ENCODE assay signal across 8 cellular contexts in genomic region chr17:59372138-59372751, GRCh38. TPM values are rescaled to one million over a fixed set of nuclear protein-coding genes. Genes with fewer than 3 reads are reported as not detected.
A peak's percentile ranks its signal among the peaks of the same experiment; 100 is the strongest.
DNase-seq lines count a peak whose midpoint lies in the region; ATAC-seq and TF ChIP-seq lines count a peak whose summit lies in the region.

No MANE protein-coding gene starts in this region.

- H3K4me3 ChIP-seq in GM08714 (ENCODE audit: low read length) (peak overlapping the region; percentile 16; the same call in 1 of the 2 replicates), parathyroid adenoma (ENCODE audit: low read depth, low read length) (no peak overlapping the region)

- H3K4me2 ChIP-seq in parathyroid adenoma (ENCODE audit: low read length), result peak overlapping the region; percentile 52

- H3K27me3 Mint-ChIP-seq in T-cell, result no peaks in the 10 kb centered on the region

- no peak for TF ChIP-seq POLR2A in GM18505 (IDR thresholded peaks at IDR 0.05; ENCODE audit: borderline replicate concordance, extremely low read depth, insufficient read depth, insufficient read length)

- no peak overlapping the region for H2AFZ ChIP-seq in parathyroid adenoma

- H3K79me2 ChIP-seq in parathyroid adenoma, result peaks cover 76% of the 10 kb centered on the region

- H3K36me3 ChIP-seq in parathyroid adenoma (ENCODE audit: control insufficient read depth, insufficient read depth, low read length), result no peaks in the 10 kb centered on the region

- H3K27me3 ChIP-seq in parathyroid adenoma (ENCODE audit: control insufficient read depth, insufficient read depth, low read length), result no peaks in the 10 kb centered on the region

- no peaks in the 10 kb centered on the region for H3K9me3 Mint-ChIP-seq in T-cell

- peak; percentile 48 for ATAC-seq in HG02678 (IDR thresholded peaks at IDR 0.05; ENCODE audit: unreplicated experiment)
- no peak for ATAC-seq in T-cell (replicated peaks in 1 of 4)
- no peak for ATAC-seq in GM21825 (IDR thresholded peaks at IDR 0.05; ENCODE audit: unreplicated experiment)
- no peak for ATAC-seq in GM18505 (IDR thresholded peaks at IDR 0.05; ENCODE audit: unreplicated experiment)

- no peak for TF ChIP-seq CTCF in parathyroid adenoma (IDR thresholded peaks at IDR 0.05)

- CTCF ChIA-PET in T-cell (lab: Charles Lee), result no interaction called here

- POLR2A ChIA-PET in T-cell (lab: Charles Lee), result no interaction called here

- H3K9ac ChIP-seq in parathyroid adenoma, result no peak overlapping the region

- H3K9me3 ChIP-seq in parathyroid adenoma (ENCODE audit: control insufficient read depth, low read length), result no peaks in the 10 kb centered on the region

- no peak for DNase-seq in T-cell
- DNase-seq in fibroblast of peridontal ligament (ENCODE audit: extremely low read depth), result peak; percentile 92
- DNase-seq in central memory CD4-positive, alpha-beta T cell, result no peak

- H3K4me1 ChIP-seq in parathyroid adenoma, result peaks cover 81% of the 10 kb centered on the region

- H3K4me1 Mint-ChIP-seq in T-cell, result peaks cover 78 to 87% (median 85%) of the 10 kb centered on the region in 3 donors

- peak overlapping the region; percentile 75 for H3K27ac ChIP-seq in parathyroid adenoma

- H3K4me3 Mint-ChIP-seq in T-cell, result peak overlapping the region in 1 of 3 donors; percentile 64

- peaks cover 16% of the 10 kb centered on the region for H3K36me3 Mint-ChIP-seq in T-cell

- peak overlapping the region; percentile 92 to 94 for H3K27ac Mint-ChIP-seq in T-cell

RNA-seq across cellular contexts. Expression of gene YPEL2, which starts 40.8 kb away (rescaled TPM):
- total RNA-seq in T-cell, result 10 to 100 TPM; 29.7 to 58.5 (median 52.0) TPM
